In genomic region chr10:110413903-110414562, GRCh38 we compare ENCODE assay signal across 10 cellular contexts.
A peak's percentile ranks its signal among the peaks of the same experiment; 100 is the strongest.
DNase-seq lines count a peak whose midpoint lies in the region; ATAC-seq lines count a peak whose summit lies in the region.
"Had no signal": no experiment of that assay in that cellular context is flagged by ENCODE, and none has a peak within 500 bp of the region (broad histone marks: within the 10 kb centered on the region; RNA-seq: fewer than 3 reads in every experiment).

No MANE protein-coding gene starts in this region.

- H3K4me1 Mint-ChIP-seq in activated naive CD4-positive, alpha-beta T cell treated with anti-CD3 and anti-CD28 coated beads, Interleukin-2, amount 50 U/mL, for 24 hours = peaks cover 38% of the 10 kb centered on the region
- H3K4me1 Mint-ChIP-seq in activated naive CD8-positive, alpha-beta T cell treated with anti-CD3 and anti-CD28 coated beads for 36 hours = peaks cover 51% of the 10 kb centered on the region

- no peaks in the 10 kb centered on the region for H3K27me3 Mint-ChIP-seq in activated naive CD4-positive, alpha-beta T cell treated with anti-CD3 and anti-CD28 coated beads, Interleukin-2, amount 50 U/mL, for 24 hours
- peaks cover under 1% of the 10 kb centered on the region for H3K27me3 Mint-ChIP-seq in activated naive CD8-positive, alpha-beta T cell treated with anti-CD3 and anti-CD28 coated beads for 36 hours

- no peak overlapping the region for H3K4me3 ChIP-seq in thymus (ENCODE audit: low read length)
- H3K4me3 ChIP-seq: skin epidermis had no signal

- 74% methylated on average over 11 of the region's 11 CpGs for WGBS in thymus

- H3K4me1 ChIP-seq in thymus (ENCODE audit: control insufficient read depth, insufficient read depth, low read length) = peaks cover 19% of the 10 kb centered on the region

- H3K9me3 Mint-ChIP-seq in activated naive CD4-positive, alpha-beta T cell treated with anti-CD3 and anti-CD28 coated beads, Interleukin-2, amount 50 U/mL, for 24 hours = no peaks in the 10 kb centered on the region
- H3K9me3 Mint-ChIP-seq in activated naive CD8-positive, alpha-beta T cell treated with anti-CD3 and anti-CD28 coated beads for 36 hours = peaks cover 2% of the 10 kb centered on the region

- H3K4me3 Mint-ChIP-seq in activated naive CD4-positive, alpha-beta T cell treated with anti-CD3 and anti-CD28 coated beads, Interleukin-2, amount 50 U/mL, for 24 hours = peak overlapping the region; percentile 27
- H3K4me3 Mint-ChIP-seq in activated naive CD8-positive, alpha-beta T cell treated with anti-CD3 and anti-CD28 coated beads for 36 hours = peak overlapping the region; percentile 6

- H3K27me3 ChIP-seq in thymus (ENCODE audit: control insufficient read depth, insufficient read depth) = no peaks in the 10 kb centered on the region

- no peak for DNase-seq in activated naive CD4-positive, alpha-beta T cell (lab: John Stamatoyannopoulos, UW)
- no peak for DNase-seq in activated naive CD8-positive, alpha-beta T cell treated with anti-CD3 and anti-CD28 coated beads for 36 hours
- DNase-seq in DMS153 treated with DMSO at 0.1 percent for 48 hours (lab: John Stamatoyannopoulos, UW; ENCODE audit: unreplicated experiment) (no peak), COR-L47 (lab: John Stamatoyannopoulos, UW) (no peak)
- no peak for DNase-seq in activated CD4-positive, alpha-beta T cell treated with anti-CD3 and anti-CD28 coated beads for 4 hours
- DNase-seq: NCI-H524 treated with DMSO at 0.1 percent for 48 hours had no signal

- peak; percentile 11 for ATAC-seq in HG03196 (IDR thresholded peaks at IDR 0.05; ENCODE audit: unreplicated experiment)

- peak overlapping the region; percentile 93 for H3K27ac Mint-ChIP-seq in activated naive CD4-positive, alpha-beta T cell treated with anti-CD3 and anti-CD28 coated beads, Interleukin-2, amount 50 U/mL, for 24 hours
- peak overlapping the region; percentile 88 for H3K27ac Mint-ChIP-seq in activated naive CD8-positive, alpha-beta T cell treated with anti-CD3 and anti-CD28 coated beads for 36 hours

- peak overlapping the region; percentile 43 for H3K27ac ChIP-seq in thymus (ENCODE audit: low read depth)

- no peaks in the 10 kb centered on the region for H3K36me3 ChIP-seq in thymus (ENCODE audit: control insufficient read depth, insufficient read depth)

- no peaks in the 10 kb centered on the region for H3K36me3 Mint-ChIP-seq in activated naive CD4-positive, alpha-beta T cell treated with anti-CD3 and anti-CD28 coated beads, Interleukin-2, amount 50 U/mL, for 24 hours
- H3K36me3 Mint-ChIP-seq in activated naive CD8-positive, alpha-beta T cell treated with anti-CD3 and anti-CD28 coated beads for 36 hours = no peaks in the 10 kb centered on the region

- H3K9me3 ChIP-seq in thymus (ENCODE audit: control insufficient read depth) = no peaks in the 10 kb centered on the region
